11 cellular contexts compared by ENCODE assay signal in the genomic region with DNA sequence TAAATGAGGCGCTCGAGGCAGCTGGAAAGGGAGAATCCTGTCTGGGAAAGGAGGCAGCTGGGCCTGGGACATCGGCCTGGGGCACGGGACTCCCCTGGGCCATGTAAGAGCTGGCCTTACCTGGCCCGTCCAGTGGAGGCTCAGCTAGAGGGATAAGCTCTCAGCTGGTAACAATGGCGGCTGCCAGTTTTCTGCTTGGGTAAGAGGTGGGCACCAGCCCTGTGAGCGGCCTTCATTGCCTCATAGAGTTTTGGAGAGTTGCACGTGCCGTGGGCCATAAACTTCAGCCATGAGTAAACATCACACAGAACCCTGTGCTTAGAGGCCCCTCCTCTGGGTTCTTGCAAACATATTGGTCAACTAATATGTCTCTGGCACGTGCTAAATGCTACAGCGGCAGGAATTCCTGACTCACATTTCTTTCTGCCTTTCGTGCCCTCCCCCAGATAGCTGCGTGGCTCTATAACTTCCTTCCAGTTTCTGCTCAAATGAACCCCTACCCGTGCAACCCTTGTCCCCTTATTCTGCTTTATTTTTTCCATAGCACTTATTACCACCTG.
DNase-seq lines count a peak whose midpoint lies in the region; ATAC-seq and TF ChIP-seq lines count a peak whose summit lies in the region.
"Had no signal": no experiment of that assay in that cellular context is flagged by ENCODE, and none has a peak within 500 bp of the region (broad histone marks: within the 10 kb centered on the region; RNA-seq: fewer than 3 reads in every experiment).

No MANE protein-coding gene starts in this region.

- TF ChIP-seq CTCF in choroid plexus epithelial cell (conservative IDR thresholded peaks at IDR 0.05; ENCODE audit: low read depth, low read length) = no peak
- no peak for TF ChIP-seq CTCF in neural crest cell (conservative IDR thresholded peaks at IDR 0.05)

- no peaks in the 10 kb centered on the region for H3K36me3 Mint-ChIP-seq in neural crest cell (ENCODE audit: low read depth)

- no peaks in the 10 kb centered on the region for H3K9me3 Mint-ChIP-seq in neural crest cell

- H3K27me3 Mint-ChIP-seq in neural crest cell (ENCODE audit: low read depth) = peaks cover 59% of the 10 kb centered on the region

- ATAC-seq in GM21367 (IDR thresholded peaks at IDR 0.05; ENCODE audit: unreplicated experiment) = no peak

- H3K27ac Mint-ChIP-seq in neural crest cell (ENCODE audit: unreplicated experiment) = no peak overlapping the region

- H3K4me3 ChIP-seq in choroid plexus epithelial cell (ENCODE audit: low read depth, low read length) = no peak overlapping the region

- peak in 2 of 3 experiments; percentile 43 to 70 for DNase-seq in NCI-H1417 (lab: John Stamatoyannopoulos, UW)
- DNase-seq in NCI-H1417 treated with DMSO at 0.1 percent for 48 hours (lab: John Stamatoyannopoulos, UW) = no peak
- DNase-seq in Kasumi-1 (lab: John Stamatoyannopoulos, UW) = peak; percentile 47 to 62
- DNase-seq in choroid plexus epithelial cell (ENCODE audit: low read depth) = peak; percentile 39
- DNase-seq in neural crest cell (ENCODE audit: low read depth, low spot score) = no peak
- DNase-seq in amniotic stem cell (lab: John Stamatoyannopoulos, UW) = no peak
- no peak for DNase-seq in stimulated activated CD4-positive, alpha-beta T cell treated with anti-CD3 and anti-CD28 coated beads, Interleukin-12 subunit alpha, Interleukin-12 subunit beta, amount 100 ng/mL, for 4 hours
- DNase-seq: hypothalamus; NCI-H187; stimulated activated CD4-positive, alpha-beta T cell treated with anti-CD3 and anti-CD28 coated beads, Interleukin-4, amount 100 ng/mL, for 4 hours had no signal

- peak overlapping the region; percentile 68 for H3K4me3 Mint-ChIP-seq in neural crest cell

- H3K4me1 Mint-ChIP-seq in neural crest cell = peaks cover 8% of the 10 kb centered on the region

Comparison
In these comparisons a context has a peak if more than half of its experiments do, and no peak if none do; other contexts are left out.
1. DNase-seq: peak in NCI-H1417 (2 of 3), Kasumi-1 (2 of 2) and choroid plexus epithelial cell (single experiment); none in NCI-H1417 treated with DMSO at 0.1 percent for 48 hours (single experiment), neural crest cell (single experiment), amniotic stem cell (single experiment) and stimulated activated CD4-positive, alpha-beta T cell treated with anti-CD3 and anti-CD28 coated beads, Interleukin-12 subunit alpha, Interleukin-12 subunit beta, amount 100 ng/mL, for 4 hours (single experiment).